18 cellular contexts compared by ENCODE assay signal in the genomic region with DNA sequence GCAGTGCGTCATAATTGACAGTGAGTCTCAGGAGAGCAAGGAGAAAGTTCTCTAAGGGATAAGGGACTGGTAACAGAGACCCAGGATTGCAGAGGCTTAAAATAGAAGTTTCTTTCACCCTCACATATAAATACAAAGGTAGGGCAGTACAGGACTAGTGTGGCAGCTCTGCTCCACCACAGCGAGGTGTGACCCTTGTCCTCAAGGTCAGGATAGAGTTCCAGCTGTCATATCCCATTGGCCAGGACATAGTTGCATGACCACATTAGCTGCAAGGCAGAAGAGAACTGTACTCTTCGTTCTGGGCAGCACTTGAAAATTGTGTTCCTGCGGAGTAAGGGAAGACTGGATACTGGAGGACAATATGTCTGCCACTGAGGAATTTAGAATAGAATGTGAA.
DNase-seq lines count a peak whose midpoint lies in the region; ATAC-seq, FAIRE-seq and TF ChIP-seq lines count a peak whose summit lies in the region.
"Had no signal": no experiment of that assay in that cellular context is flagged by ENCODE, and none has a peak within 500 bp of the region (broad histone marks: within the 10 kb centered on the region; RNA-seq: fewer than 3 reads in every experiment).

No MANE protein-coding gene starts in this region.

- FAIRE-seq in GM12891 (lab: Jason Lieb, UNC) (peak; percentile 23), small intestine (lab: Jason Lieb, UNC) (no peak)
- FAIRE-seq: G401.6, GM12892, HepG2 had no signal

- peak; percentile 34 for ATAC-seq in Right ventricle myocardium inferior
- ATAC-seq in left ventricle myocardium superior, result peak; percentile 84
- ATAC-seq in GM18498 (IDR thresholded peaks at IDR 0.05; ENCODE audit: unreplicated experiment), result no peak
- ATAC-seq: A549, HepG2 had no signal

- H3K9me3 ChIP-seq in small intestine (ENCODE audit: control insufficient read depth, low read depth), result no peaks in the 10 kb centered on the region
- H3K9me3 ChIP-seq: A549, Caco-2 had no signal

- TF ChIP-seq POLR2A in GM12891 (IDR thresholded peaks at IDR 0.05; ENCODE audit: low read depth, low read length), result no peak

- no peaks in the 10 kb centered on the region for H3K36me3 ChIP-seq in small intestine (ENCODE audit: control insufficient read depth in 2 of 2, insufficient read depth in 2 of 2, low read length in 2 of 2)

- H3K4me1 ChIP-seq in small intestine (ENCODE audit: control insufficient read depth in 2 of 2, insufficient read depth in 1 of 2, low read depth in 1 of 2, low read length in 1 of 2), result no peaks in the 10 kb centered on the region
- H3K4me1 ChIP-seq: Caco-2 had no signal

- H3K4me3 ChIP-seq in small intestine (ENCODE audit: low read depth in 1 of 2, low read length in 2 of 2), result no peak overlapping the region
- H3K4me3 ChIP-seq: A549 had no signal

- DNase-seq in Right ventricle myocardium inferior (ENCODE audit: missing footprints) (no peak), cardiac septum (ENCODE audit: low spot score) (no peak), GM12891 (ENCODE audit: insufficient read length, low spot score) (no peak), left ventricle myocardium superior (no peak), small intestine (peak; percentile 8), retina (no peak)
- DNase-seq: AML-193; Caco-2; CD4-positive, alpha-beta T cell; GOT3; H9 had no signal

- no peak overlapping the region for H3K27ac ChIP-seq in small intestine (ENCODE audit: low read depth in 1 of 2, low read length in 1 of 2)
- H3K27ac ChIP-seq: 22Rv1, A549, C4-2B had no signal

- no peaks in the 10 kb centered on the region for H3K27me3 ChIP-seq in small intestine (ENCODE audit: control insufficient read depth in 2 of 2, insufficient read depth in 2 of 2, low read length in 2 of 2)

- WGBS in small intestine, 3 donors, result 68 to 87% (median 72%) methylated on average over 4 of the region's 4 CpGs

- intact Hi-C loops in Right ventricle myocardium inferior (cut with DNase I), result no loop called here
- intact Hi-C loops in cardiac septum (cut with DNase I), result no loop called here
- intact Hi-C loops in left ventricle myocardium superior (cut with micrococcal nuclease), result no loop called here

TF ChIP-seq in GM12891, 5 proteins besides CTCF, POLR2A, EP300 and RAD21:
- no peak for TF ChIP-seq PAX5 (IDR thresholded peaks at IDR 0.05; ENCODE audit: insufficient read depth, low read length, severe bottlenecking)
- TF ChIP-seq POLR2AphosphoS5 (IDR thresholded peaks at IDR 0.05; ENCODE audit: low read depth, low read length), result no peak
- TF ChIP-seq TAF1 (IDR thresholded peaks at IDR 0.05; ENCODE audit: low read depth, low read length), result no peak
- no peak for TF ChIP-seq POU2F2 (IDR thresholded peaks at IDR 0.05; ENCODE audit: low read depth, low read length)
- no peak for TF ChIP-seq SPI1 (IDR thresholded peaks at IDR 0.05; ENCODE audit: low read depth, low read length)
